Comparison of ENCODE assay signal across 2 cellular contexts in the genomic region with DNA sequence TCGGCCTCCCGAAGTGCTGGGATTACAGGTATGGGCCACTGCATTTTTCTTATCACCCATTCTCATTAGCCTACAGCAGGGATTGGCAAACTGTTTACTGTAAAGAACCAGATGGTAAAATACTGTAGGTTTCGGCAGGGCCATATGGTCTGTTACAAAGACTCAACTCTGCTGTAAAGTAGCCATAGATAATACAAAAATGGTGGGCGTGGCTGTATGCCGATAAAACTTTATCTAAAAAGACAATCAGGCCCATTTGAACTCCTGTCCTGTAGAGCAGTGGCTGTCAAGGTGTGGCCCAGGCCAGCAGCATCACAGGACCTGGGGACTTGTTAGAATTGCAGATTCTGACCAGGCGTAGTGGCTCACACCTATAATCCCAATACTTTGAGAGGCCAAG.
A peak's percentile ranks its signal among the peaks of the same experiment; 100 is the strongest.
TF ChIP-seq lines count a peak whose summit lies in the region.

No MANE protein-coding gene starts in this region.

TF ChIP-seq in IMR-90, 13 proteins besides CTCF, POLR2A, EP300 and RAD21:
- no peak for TF ChIP-seq RCOR1 (IDR thresholded peaks at IDR 0.05; ENCODE audit: insufficient replicate concordance, low read length)
- TF ChIP-seq CEBPB (IDR thresholded peaks at IDR 0.05; ENCODE audit: low read depth, low read length): no peak

TF ChIP-seq in K562, 482 proteins besides CTCF, POLR2A, EP300 and RAD21:
- no peak for TF ChIP-seq ZNF354B (CRISPR knock-in tag; IDR thresholded peaks at IDR 0.05)
- TF ChIP-seq, protein P1, sequence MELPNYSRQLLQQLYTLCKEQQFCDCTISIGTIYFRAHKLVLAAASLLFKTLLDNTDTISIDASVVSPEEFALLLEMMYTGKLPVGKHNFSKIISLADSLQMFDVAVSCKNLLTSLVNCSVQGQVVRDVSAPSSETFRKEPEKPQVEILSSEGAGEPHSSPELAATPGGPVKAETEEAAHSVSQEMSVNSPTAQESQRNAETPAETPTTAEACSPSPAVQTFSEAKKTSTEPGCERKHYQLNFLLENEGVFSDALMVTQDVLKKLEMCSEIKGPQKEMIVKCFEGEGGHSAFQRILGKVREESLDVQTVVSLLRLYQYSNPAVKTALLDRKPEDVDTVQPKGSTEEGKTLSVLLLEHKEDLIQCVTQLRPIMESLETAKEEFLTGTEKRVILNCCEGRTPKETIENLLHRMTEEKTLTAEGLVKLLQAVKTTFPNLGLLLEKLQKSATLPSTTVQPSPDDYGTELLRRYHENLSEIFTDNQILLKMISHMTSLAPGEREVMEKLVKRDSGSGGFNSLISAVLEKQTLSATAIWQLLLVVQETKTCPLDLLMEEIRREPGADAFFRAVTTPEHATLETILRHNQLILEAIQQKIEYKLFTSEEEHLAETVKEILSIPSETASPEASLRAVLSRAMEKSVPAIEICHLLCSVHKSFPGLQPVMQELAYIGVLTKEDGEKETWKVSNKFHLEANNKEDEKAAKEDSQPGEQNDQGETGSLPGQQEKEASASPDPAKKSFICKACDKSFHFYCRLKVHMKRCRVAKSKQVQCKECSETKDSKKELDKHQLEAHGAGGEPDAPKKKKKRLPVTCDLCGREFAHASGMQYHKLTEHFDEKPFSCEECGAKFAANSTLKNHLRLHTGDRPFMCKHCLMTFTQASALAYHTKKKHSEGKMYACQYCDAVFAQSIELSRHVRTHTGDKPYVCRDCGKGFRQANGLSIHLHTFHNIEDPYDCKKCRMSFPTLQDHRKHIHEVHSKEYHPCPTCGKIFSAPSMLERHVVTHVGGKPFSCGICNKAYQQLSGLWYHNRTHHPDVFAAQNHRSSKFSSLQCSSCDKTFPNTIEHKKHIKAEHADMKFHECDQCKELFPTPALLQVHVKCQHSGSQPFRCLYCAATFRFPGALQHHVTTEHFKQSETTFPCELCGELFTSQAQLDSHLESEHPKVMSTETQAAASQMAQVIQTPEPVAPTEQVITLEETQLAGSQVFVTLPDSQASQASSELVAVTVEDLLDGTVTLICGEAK (IDR thresholded peaks at IDR 0.05): peak; percentile 88
- TF ChIP-seq, protein P1 (CRISPR knock-in tag; IDR thresholded peaks at IDR 0.05): no peak
